Comparison of ENCODE assay signal across 8 cellular contexts in the genomic region with DNA sequence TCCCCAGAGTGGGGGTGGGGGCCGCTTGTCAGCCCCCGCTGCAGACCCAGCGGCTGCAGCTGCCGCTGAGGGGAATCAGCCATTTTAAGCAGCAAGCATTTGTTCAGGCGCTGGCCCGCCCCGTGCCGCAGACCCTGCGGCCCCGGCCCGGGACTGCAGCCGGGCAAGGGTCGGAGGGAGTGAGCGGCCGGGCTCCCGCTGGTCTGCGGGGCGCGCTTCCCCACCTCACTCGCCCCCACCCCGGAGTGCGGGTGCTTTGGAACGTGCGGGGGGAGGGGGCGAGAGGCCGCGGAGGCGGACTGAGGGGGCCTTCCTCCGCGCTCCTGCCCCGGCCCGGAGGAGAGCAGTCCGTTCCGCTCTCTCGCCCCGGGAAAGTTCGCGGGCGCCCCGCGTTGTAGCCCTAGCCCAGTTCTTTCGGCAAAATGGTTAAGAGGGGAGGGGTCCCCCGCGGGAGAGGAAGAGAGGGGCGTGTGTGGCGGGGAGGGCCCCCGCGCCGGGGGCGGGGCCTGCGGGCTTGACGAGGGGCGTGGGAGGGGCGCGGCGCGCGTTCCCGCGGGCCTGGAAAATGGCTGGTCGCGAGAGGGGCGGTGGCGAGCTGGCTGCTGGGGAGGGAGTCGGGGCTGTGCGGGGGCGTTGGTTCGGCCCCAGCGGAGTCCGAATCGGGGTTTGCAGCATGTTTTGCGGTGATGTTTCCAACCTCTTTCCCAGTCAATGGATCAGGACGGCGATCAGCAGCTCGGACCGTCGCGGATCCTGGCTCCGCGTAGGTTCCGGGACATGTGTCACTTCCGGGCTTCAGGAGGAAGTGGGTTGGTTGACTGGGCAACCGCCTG. TPM values are rescaled to one million over a fixed set of nuclear protein-coding genes. Genes with fewer than 3 reads are reported as not detected.
A peak's percentile ranks its signal among the peaks of the same experiment; 100 is the strongest.
DNase-seq lines count a peak whose midpoint lies in the region; ATAC-seq, FAIRE-seq and TF ChIP-seq lines count a peak whose summit lies in the region.

No MANE protein-coding gene starts in this region.

- POLR2A ChIA-PET in activated CD4-positive, alpha-beta memory T cell treated with anti-CD3 and anti-CD28 coated beads, Interleukin-2, amount 10 ng/mL, durations not matched to agents 7 days and 5 days (lab: Charles Lee), result interaction anchor here (0.8 to 5.0 kb wide), 5 partner anchors 9 to 154 kb away, joined by 3 to 96 read pairs (median 17); a partner anchor contains a TSS

- peak overlapping the region; percentile 82 to 89 for H3K9ac ChIP-seq in duodenal mucosa (ENCODE audit: low read depth in 1 of 2, low read length in 2 of 2)

- H3K4me1 Mint-ChIP-seq in CD14-positive monocyte, result peaks cover 16% of the 10 kb centered on the region
- H3K4me1 Mint-ChIP-seq in activated CD4-positive, alpha-beta memory T cell treated with anti-CD3 and anti-CD28 coated beads, Interleukin-2, amount 10 ng/mL, durations not matched to agents 7 days and 5 days, result peaks cover 46% of the 10 kb centered on the region

- H3K36me3 ChIP-seq in duodenal mucosa (ENCODE audit: control insufficient read depth in 1 of 2, insufficient read depth in 2 of 2, low read length in 2 of 2), result peaks cover 6 to 7% of the 10 kb centered on the region in 2 donors

- H3K27me3 Mint-ChIP-seq in CD14-positive monocyte (ENCODE audit: low read depth in 3 of 3), result peaks cover 0 to 2% (median 0%) of the 10 kb centered on the region in 3 donors
- no peaks in the 10 kb centered on the region for H3K27me3 Mint-ChIP-seq in activated CD4-positive, alpha-beta memory T cell treated with anti-CD3 and anti-CD28 coated beads, Interleukin-2, amount 10 ng/mL, durations not matched to agents 7 days and 5 days

- H3K9me3 ChIP-seq in duodenal mucosa (ENCODE audit: control insufficient read depth in 1 of 2, low read length in 2 of 2), result no peaks in the 10 kb centered on the region

- H3K4me3 ChIP-seq in duodenal mucosa (ENCODE audit: low read depth in 1 of 2, low read length in 2 of 2) (peak overlapping the region; percentile 97 to 98), lower leg skin (ENCODE audit: low read depth, poor library complexity, severe bottlenecking) (peak overlapping the region; percentile 100)

- no peak for TF ChIP-seq POLR2A in lower leg skin (IDR thresholded peaks at IDR 0.05)

- H3K4me1 ChIP-seq in duodenal mucosa (ENCODE audit: control insufficient read depth in 1 of 2, insufficient read depth in 2 of 2, low read length in 2 of 2), result peaks cover 26 to 35% of the 10 kb centered on the region in 2 donors

- peak; percentile 85 for FAIRE-seq in GM19239 (lab: Jason Lieb, UNC)

- peak; percentile 83 for DNase-seq in CD14-positive monocyte (ENCODE audit: low spot score)
- DNase-seq in GM19239 (ENCODE audit: insufficient read length, low spot score), result peak; percentile 75
- peak; percentile 44 for DNase-seq in NCI-H526 treated with DMSO at 0.1 percent for 48 hours (lab: John Stamatoyannopoulos, UW)
- peak; percentile 85 for DNase-seq in activated CD4-positive, alpha-beta memory T cell treated with anti-CD3 and anti-CD28 coated beads, Interleukin-2, amount 10 ng/mL, durations not matched to agents 7 days and 5 days
- DNase-seq in lower leg skin (ENCODE audit: low spot score in 2 of 2), result peak; percentile 85 to 96
- DNase-seq in stimulated activated CD4-positive, alpha-beta T cell treated with anti-CD3 and anti-CD28 coated beads, Interleukin-4, amount 100 ng/mL, for 4 hours, result peak; percentile 85 to 88

- peak overlapping the region; percentile 92 to 94 for H3K4me3 Mint-ChIP-seq in CD14-positive monocyte
- H3K4me3 Mint-ChIP-seq in activated CD4-positive, alpha-beta memory T cell treated with anti-CD3 and anti-CD28 coated beads, Interleukin-2, amount 10 ng/mL, durations not matched to agents 7 days and 5 days, result peak overlapping the region; percentile 93

- H3K27ac ChIP-seq in duodenal mucosa (ENCODE audit: low read depth, low read length), result peak overlapping the region; percentile 96

- intact Hi-C loops in CD14-positive monocyte (cut with micrococcal nuclease) (loop anchor here (2.0 to 10.0 kb wide), 8 partner anchors 58 to 1699 kb away; a partner anchor contains a TSS), lower leg skin (cut with DNase I; ENCODE audit: low total_unique reads) (no loop called here)

- CTCF ChIA-PET in activated CD4-positive, alpha-beta memory T cell treated with anti-CD3 and anti-CD28 coated beads, Interleukin-2, amount 10 ng/mL, durations not matched to agents 7 days and 5 days (lab: Charles Lee), result interaction anchor here (1.4 kb wide), 1 partner anchor 61 kb away, joined by 4 read pairs; a partner anchor contains a TSS

- peak overlapping the region; percentile 94 to 99 (median 98) for H3K27ac Mint-ChIP-seq in CD14-positive monocyte
- H3K27ac Mint-ChIP-seq in activated CD4-positive, alpha-beta memory T cell treated with anti-CD3 and anti-CD28 coated beads, Interleukin-2, amount 10 ng/mL, durations not matched to agents 7 days and 5 days, result peak overlapping the region; percentile 95

- no peaks in the 10 kb centered on the region for H3K27me3 ChIP-seq in duodenal mucosa (ENCODE audit: control insufficient read depth in 1 of 2, insufficient read depth in 2 of 2, low read length in 2 of 2)

- peaks cover 7% of the 10 kb centered on the region in 2 donors for H3K36me3 Mint-ChIP-seq in CD14-positive monocyte
- peaks cover 8% of the 10 kb centered on the region for H3K36me3 Mint-ChIP-seq in activated CD4-positive, alpha-beta memory T cell treated with anti-CD3 and anti-CD28 coated beads, Interleukin-2, amount 10 ng/mL, durations not matched to agents 7 days and 5 days (ENCODE audit: low read depth)

- TF ChIP-seq CTCF in CD14-positive monocyte (IDR thresholded peaks at IDR 0.05) (no peak), lower leg skin (IDR thresholded peaks at IDR 0.05) (no peak)

- H3K9me3 Mint-ChIP-seq in CD14-positive monocyte, result peaks cover 0 to 3% (median 0%) of the 10 kb centered on the region in 7 donors
- no peaks in the 10 kb centered on the region for H3K9me3 Mint-ChIP-seq in activated CD4-positive, alpha-beta memory T cell treated with anti-CD3 and anti-CD28 coated beads, Interleukin-2, amount 10 ng/mL, durations not matched to agents 7 days and 5 days

- 0 to 1% methylated on average over 51 to 54 of the region's 83 CpGs for WGBS in lower leg skin, 2 donors

- peak; percentile 47 for ATAC-seq in HG03439 (IDR thresholded peaks at IDR 0.05; ENCODE audit: unreplicated experiment)

RNA-seq across cellular contexts. Expression of a gene that starts 0.9 kb away (rescaled TPM):
- polyA plus RNA-seq in CD14-positive monocyte, result 10 to 100 TPM; 10.5 to 12.2 TPM
- 10 to 100 TPM; 12.8 to 13.3 TPM for total RNA-seq in activated CD4-positive, alpha-beta memory T cell treated with anti-CD3 and anti-CD28 coated beads, Interleukin-2, amount 10 ng/mL, durations not matched to agents 7 days and 5 days
- 10 to 100 TPM in 3 of 4 donors, 1 to 10 TPM in 1; 9.2 to 13.3 (median 11.0) TPM for total RNA-seq in lower leg skin

Comparison
In these comparisons a context has a peak if more than half of its experiments do, and no peak if none do; other contexts are left out.
1. Peak in every context shown above with its lines: DNase-seq, ATAC-seq, H3K4me3 ChIP-seq and H3K27ac ChIP-seq.